ENCODE assay signal across 10 cellular contexts in the genomic region with DNA sequence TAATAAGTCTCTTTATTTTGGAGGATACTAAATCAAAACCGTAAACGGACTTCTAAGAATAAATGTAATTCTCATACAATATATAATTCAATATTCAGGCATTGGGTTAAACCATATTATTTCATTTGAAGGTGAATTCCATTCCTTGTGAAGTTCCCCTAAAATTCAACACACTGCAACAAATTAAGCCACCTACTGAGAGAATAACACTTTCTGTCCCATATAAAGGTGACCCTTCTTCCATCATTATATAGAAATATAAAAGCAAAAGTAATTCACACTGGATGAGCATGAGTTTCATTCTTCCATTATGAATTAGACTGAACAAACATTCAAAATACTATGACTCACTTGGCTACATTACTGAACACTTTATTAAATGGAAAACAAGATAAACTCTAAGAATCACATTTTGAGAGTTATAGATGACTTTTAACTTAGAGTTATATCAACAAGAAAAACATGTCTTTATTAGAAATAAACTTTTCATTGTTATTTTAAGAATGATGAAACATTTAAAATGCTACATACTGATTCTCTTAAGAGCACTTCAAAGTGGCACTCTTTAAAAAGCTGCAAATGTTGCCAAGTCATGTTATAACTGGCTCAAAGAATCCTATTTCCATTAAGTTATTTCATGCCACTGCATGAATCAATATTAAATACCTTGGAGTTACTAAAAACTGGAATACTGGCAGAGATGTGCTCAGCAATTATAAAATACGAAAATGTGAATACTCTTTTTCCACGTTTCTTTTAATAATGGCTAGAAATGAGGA. TPM values are rescaled to one million over a fixed set of nuclear protein-coding genes. Genes with fewer than 3 reads are reported as not detected.
DNase-seq lines count a peak whose midpoint lies in the region; ATAC-seq and TF ChIP-seq lines count a peak whose summit lies in the region.
"Had no signal": no experiment of that assay in that cellular context is flagged by ENCODE, and none has a peak within 500 bp of the region (broad histone marks: within the 10 kb centered on the region; RNA-seq: fewer than 3 reads in every experiment).

No MANE protein-coding gene starts in this region.

- no peak overlapping the region for H3K4me3 Mint-ChIP-seq in mesothelial cell of epicardium
- H3K4me3 Mint-ChIP-seq in effector memory CD8-positive, alpha-beta T cell, result no peak overlapping the region

- DNase-seq in NB4 (ENCODE audit: low read depth) (peak; percentile 24), mesothelial cell of epicardium (ENCODE audit: low spot score in 2 of 2, unreplicated experiment in 2 of 2) (no peak), cerebellum (ENCODE audit: low spot score) (no peak), NCI-H748 (lab: John Stamatoyannopoulos, UW; ENCODE audit: unreplicated experiment) (no peak), NCI-H1694 (lab: John Stamatoyannopoulos, UW) (no peak)
- DNase-seq in effector memory CD8-positive, alpha-beta T cell, result no peak
- DNase-seq: activated naive CD4-positive, alpha-beta T cell treated with anti-CD3 and anti-CD28 coated beads, Interleukin-2, amount 50 U/mL, for 16 hours; uterus had no signal

- H3K27ac ChIP-seq in BLaER1 treated with 17β-estradiol and CSF1 and Interleukin-3, amounts not matched to agents 10 nM and 100 nM, result no peak overlapping the region
- peak overlapping the region; percentile 7 for H3K27ac ChIP-seq in cingulate gyrus (ENCODE audit: low read depth, low read length)

- H3K4me3 ChIP-seq in BLaER1 treated with 17β-estradiol and CSF1 and Interleukin-3, amounts not matched to agents 10 nM and 100 nM, result no peak overlapping the region
- peak overlapping the region; percentile 84 for H3K4me3 ChIP-seq in NB4 (ENCODE audit: low read depth, low read length)

- TF ChIP-seq CTCF in NB4 (IDR thresholded peaks at IDR 0.05; ENCODE audit: low read depth, low read length) (no peak), mesothelial cell of epicardium (IDR thresholded peaks at IDR 0.05; ENCODE audit: unreplicated experiment) (no peak)

- H3K9ac ChIP-seq in BLaER1 treated with 17β-estradiol and CSF1 and Interleukin-3, amounts not matched to agents 10 nM and 100 nM, result no peak overlapping the region

- no peak for TF ChIP-seq POLR2A in NB4 (IDR thresholded peaks at IDR 0.05; ENCODE audit: extremely low read depth, insufficient read length)

- H3K4me2 ChIP-seq in BLaER1 treated with 17β-estradiol and CSF1 and Interleukin-3, amounts not matched to agents 10 nM and 100 nM, result peak overlapping the region in 7 of 11 experiments; percentile 89 to 97 (median 94); a peak in 11 of 22 replicates

- H4K20me1 ChIP-seq in BLaER1 treated with 17β-estradiol and CSF1 and Interleukin-3, amounts not matched to agents 10 nM and 100 nM, result peaks cover 0 to 24% (median 0%) of the 10 kb centered on the region in 11 experiments; a peak in 7 of 22 replicates

- H3K4me1 ChIP-seq in BLaER1 treated with 17β-estradiol and CSF1 and Interleukin-3, amounts not matched to agents 10 nM and 100 nM, result peaks cover 12 to 36% (median 24%) of the 10 kb centered on the region in 10 experiments
- H3K4me1 ChIP-seq: uterus had no signal

- H3K27me3 Mint-ChIP-seq in mesothelial cell of epicardium (ENCODE audit: low read depth), result no peaks in the 10 kb centered on the region
- no peaks in the 10 kb centered on the region for H3K27me3 Mint-ChIP-seq in effector memory CD8-positive, alpha-beta T cell

- H3K36me3 ChIP-seq in BLaER1 treated with 17β-estradiol and CSF1 and Interleukin-3, amounts not matched to agents 10 nM and 100 nM, result 0 out of 22 replicates have a peak, but pooled peaks cover 0 to 7% (median 0%) of the 10 kb centered on the region in 11 experiments
- H3K36me3 ChIP-seq: uterus had no signal

- H3K27ac Mint-ChIP-seq in mesothelial cell of epicardium, result peak overlapping the region; percentile 88
- H3K27ac Mint-ChIP-seq in effector memory CD8-positive, alpha-beta T cell, result no peak overlapping the region

- peaks cover 25% of the 10 kb centered on the region for H3K4me1 Mint-ChIP-seq in mesothelial cell of epicardium
- peaks cover 13 to 28% of the 10 kb centered on the region in 2 donors for H3K4me1 Mint-ChIP-seq in effector memory CD8-positive, alpha-beta T cell (ENCODE audit: low read depth in 2 of 2)

- no peak for ATAC-seq in effector memory CD8-positive, alpha-beta T cell (replicated peaks)

- peaks cover 9 to 21% (median 16%) of the 10 kb centered on the region in 11 experiments for H3K9me3 ChIP-seq in BLaER1 treated with 17β-estradiol and CSF1 and Interleukin-3, amounts not matched to agents 10 nM and 100 nM (replicated peaks in 1 of 11)
- H3K9me3 ChIP-seq: uterus had no signal

- peaks cover 19% of the 10 kb centered on the region for H3K36me3 Mint-ChIP-seq in mesothelial cell of epicardium
- peaks cover 11% of the 10 kb centered on the region for H3K36me3 Mint-ChIP-seq in effector memory CD8-positive, alpha-beta T cell (ENCODE audit: insufficient read depth)

- peaks cover 10% of the 10 kb centered on the region for H3K9me3 Mint-ChIP-seq in mesothelial cell of epicardium
- no peaks in the 10 kb centered on the region for H3K9me3 Mint-ChIP-seq in effector memory CD8-positive, alpha-beta T cell

- H3K27me3 ChIP-seq in BLaER1 treated with 17β-estradiol and CSF1 and Interleukin-3, amounts not matched to agents 10 nM and 100 nM, result peaks cover 16 to 54% (median 44%) of the 10 kb centered on the region in 11 experiments
- H3K27me3 ChIP-seq: uterus had no signal

RNA-seq across cellular contexts. Expression of a gene that starts 2.7 kb away (rescaled TPM):
- total RNA-seq in mesothelial cell of epicardium (118 to 130 TPM (median 123 TPM) in 3 replicates), cerebellum (165 TPM)
